In genomic region chr19:33233056-33233873, GRCh38 we compare ENCODE assay signal across 18 cellular contexts. TPM values are rescaled to one million over a fixed set of nuclear protein-coding genes. Genes with fewer than 3 reads are reported as not detected.
DNase-seq lines count a peak whose midpoint lies in the region; ATAC-seq, FAIRE-seq and TF ChIP-seq lines count a peak whose summit lies in the region.
"Had no signal": no experiment of that assay in that cellular context is flagged by ENCODE, and none has a peak within 500 bp of the region (broad histone marks: within the 10 kb centered on the region; RNA-seq: fewer than 3 reads in every experiment).

No MANE protein-coding gene starts in this region.

- in situ Hi-C loops in GM13977 (cut with MboI; ENCODE audit: low pct_unique_long_range_greater_than_20kb, low sequenced_read_pairs, unreplicated experiment): loop anchor here (10.0 kb wide), 1 partner anchor 172 kb away; no protein-coding TSS in a partner anchor

- intact Hi-C loops in Right ventricle myocardium inferior (cut with DNase I) (no loop called here), kidney (cut with DNase I) (no loop called here), spleen (cut with DNase I; ENCODE audit: low total_unique reads) (no loop called here)
- intact Hi-C loops in activated T-helper 1 cell treated with anti-CD3 and anti-CD28 coated beads, Interleukin-12 subunit alpha, Interleukin-12 subunit beta, Interleukin-2, Interleukin-4 antibody, amounts not matched to agents 30 ng/mL and 10 ng/mL and 1 ng/mL, durations not matched to agents 14 hours and 24 hours and 36 hours (cut with micrococcal nuclease): no loop called here

- H3K9me3 ChIP-seq in right atrium auricular region: peaks cover 0 to 15% of the 10 kb centered on the region in 2 donors
- peaks cover 0 to 8% of the 10 kb centered on the region in 2 donors for H3K9me3 ChIP-seq in kidney (ENCODE audit: control insufficient read depth in 1 of 2, low read length in 2 of 2)
- H3K9me3 ChIP-seq in spleen: peaks cover 1 to 16% (median 15%) of the 10 kb centered on the region in 8 donors

- H3K36me3 Mint-ChIP-seq in WTC11: peaks cover 6% of the 10 kb centered on the region
- H3K36me3 Mint-ChIP-seq in activated T-helper 1 cell treated with anti-CD3 and anti-CD28 coated beads, Interleukin-12 subunit alpha, Interleukin-12 subunit beta, Interleukin-2, Interleukin-4 antibody, amounts not matched to agents 30 ng/mL and 10 ng/mL and 1 ng/mL, durations not matched to agents 14 hours and 24 hours and 36 hours (ENCODE audit: low read depth): no peaks in the 10 kb centered on the region

- no peak for TF ChIP-seq CTCF in right atrium auricular region (IDR thresholded peaks at IDR 0.05)
- no peak for TF ChIP-seq CTCF in WTC11 (IDR thresholded peaks at IDR 0.05)
- TF ChIP-seq CTCF in kidney (IDR thresholded peaks at IDR 0.05; ENCODE audit: borderline replicate concordance, extremely low read depth, insufficient read depth): no peak
- TF ChIP-seq CTCF in spleen (IDR thresholded peaks at IDR 0.05 in 8 of 11, conservative IDR thresholded peaks at IDR 0.05 in 3 of 11): no peak
- TF ChIP-seq CTCF in GM13977 (IDR thresholded peaks at IDR 0.05; ENCODE audit: extremely low read depth, insufficient read depth, missing control alignments): no peak

- H3K27ac ChIP-seq in right atrium auricular region (no peak overlapping the region), kidney (ENCODE audit: low read depth in 2 of 2, low read length in 2 of 2) (no peak overlapping the region), spleen (no peak overlapping the region)
- H3K27ac ChIP-seq: 22Rv1, BLaER1, GM23248 had no signal

- H3K4me1 Mint-ChIP-seq in WTC11: peaks cover 2% of the 10 kb centered on the region; the same call in 1 of the 2 replicates
- no peaks in the 10 kb centered on the region for H3K4me1 Mint-ChIP-seq in activated T-helper 1 cell treated with anti-CD3 and anti-CD28 coated beads, Interleukin-12 subunit alpha, Interleukin-12 subunit beta, Interleukin-2, Interleukin-4 antibody, amounts not matched to agents 30 ng/mL and 10 ng/mL and 1 ng/mL, durations not matched to agents 14 hours and 24 hours and 36 hours (ENCODE audit: low read depth)

- no peak overlapping the region for H3K27ac Mint-ChIP-seq in WTC11
- H3K27ac Mint-ChIP-seq in activated T-helper 1 cell treated with anti-CD3 and anti-CD28 coated beads, Interleukin-12 subunit alpha, Interleukin-12 subunit beta, Interleukin-2, Interleukin-4 antibody, amounts not matched to agents 30 ng/mL and 10 ng/mL and 1 ng/mL, durations not matched to agents 14 hours and 24 hours and 36 hours: no peak overlapping the region
- H3K27ac Mint-ChIP-seq: CD8-positive, alpha-beta memory T cell had no signal

- DNase-seq in Right ventricle myocardium inferior (ENCODE audit: missing footprints) (peak; percentile 45), right atrium auricular region (ENCODE audit: low spot score) (no peak), WTC11 (ENCODE audit: low spot score) (no peak), kidney (peak; percentile 10), spleen (peak; percentile 3), GM13977 (ENCODE audit: low spot score) (no peak), islet precursor cell (no peak)
- no peak for DNase-seq in activated T-helper 1 cell treated with anti-CD3 and anti-CD28 coated beads, Interleukin-12 subunit alpha, Interleukin-12 subunit beta, Interleukin-2, Interleukin-4 antibody, amounts not matched to agents 30 ng/mL and 10 ng/mL and 1 ng/mL, durations not matched to agents 14 hours and 24 hours and 36 hours (ENCODE audit: low spot score)
- DNase-seq: AML-193; Caco-2; CD8-positive, alpha-beta memory T cell; DMS53; GF-D8; GM23248; H7 had no signal

- H3K36me3 ChIP-seq in right atrium auricular region: no peaks in the 10 kb centered on the region
- H3K36me3 ChIP-seq in kidney (ENCODE audit: control insufficient read depth in 1 of 2, insufficient read depth in 2 of 2, low read length in 2 of 2): no peaks in the 10 kb centered on the region
- no peaks in the 10 kb centered on the region for H3K36me3 ChIP-seq in spleen
- H3K36me3 ChIP-seq: BLaER1 had no signal

- 91 to 97% (median 94%) methylated on average over 9 of the region's 9 CpGs for WGBS in spleen, 5 donors

- peaks cover 7% of the 10 kb centered on the region for H3K9me3 Mint-ChIP-seq in WTC11
- peaks cover 6% of the 10 kb centered on the region for H3K9me3 Mint-ChIP-seq in activated T-helper 1 cell treated with anti-CD3 and anti-CD28 coated beads, Interleukin-12 subunit alpha, Interleukin-12 subunit beta, Interleukin-2, Interleukin-4 antibody, amounts not matched to agents 30 ng/mL and 10 ng/mL and 1 ng/mL, durations not matched to agents 14 hours and 24 hours and 36 hours

- no peak overlapping the region for H3K4me3 ChIP-seq in right atrium auricular region
- H3K4me3 ChIP-seq in kidney (ENCODE audit: low read length in 2 of 2): no peak overlapping the region
- no peak overlapping the region for H3K4me3 ChIP-seq in spleen
- H3K4me3 ChIP-seq: BLaER1, GM23248 had no signal

- no peak overlapping the region for H3K4me3 Mint-ChIP-seq in WTC11
- H3K4me3 Mint-ChIP-seq in activated T-helper 1 cell treated with anti-CD3 and anti-CD28 coated beads, Interleukin-12 subunit alpha, Interleukin-12 subunit beta, Interleukin-2, Interleukin-4 antibody, amounts not matched to agents 30 ng/mL and 10 ng/mL and 1 ng/mL, durations not matched to agents 14 hours and 24 hours and 36 hours: no peak overlapping the region
- H3K4me3 Mint-ChIP-seq: CD8-positive, alpha-beta memory T cell had no signal

- no peak for ATAC-seq in Right ventricle myocardium inferior
- no peak for ATAC-seq in WTC11

- TF ChIP-seq POLR2A in spleen (IDR thresholded peaks at IDR 0.05): no peak

- POLR2A ChIA-PET in WTC11 (lab: Charles Lee): no interaction called here

- CTCF ChIA-PET in WTC11 (lab: Charles Lee): no interaction called here

- H3K27me3 Mint-ChIP-seq in WTC11 (ENCODE audit: low read depth): peaks cover 17% of the 10 kb centered on the region
- H3K27me3 Mint-ChIP-seq in activated T-helper 1 cell treated with anti-CD3 and anti-CD28 coated beads, Interleukin-12 subunit alpha, Interleukin-12 subunit beta, Interleukin-2, Interleukin-4 antibody, amounts not matched to agents 30 ng/mL and 10 ng/mL and 1 ng/mL, durations not matched to agents 14 hours and 24 hours and 36 hours (ENCODE audit: insufficient read depth): peaks cover 5% of the 10 kb centered on the region

- H3K4me1 ChIP-seq in right atrium auricular region (no peaks in the 10 kb centered on the region), kidney (ENCODE audit: control insufficient read depth in 1 of 2, insufficient read depth in 1 of 2, low read depth in 1 of 2, low read length in 2 of 2) (peaks cover 0 to 2% of the 10 kb centered on the region in 2 donors), spleen (peaks cover 0 to 20% (median 10%) of the 10 kb centered on the region in 6 donors)
- H3K4me1 ChIP-seq: BLaER1 had no signal

- H3K27me3 ChIP-seq in right atrium auricular region (peaks cover 0 to 2% of the 10 kb centered on the region in 2 donors), spleen (replicated peaks in 1 of 7) (peaks cover 0 to 52% (median 13%) of the 10 kb centered on the region in 7 donors)
- H3K27me3 ChIP-seq: BLaER1 had no signal

- no peak overlapping the region for H3K9ac ChIP-seq in kidney (ENCODE audit: low read length in 2 of 2)
- H3K9ac ChIP-seq: BLaER1, GM23248 had no signal

- FAIRE-seq in kidney (lab: Jason Lieb, UNC): no peak

TF ChIP-seq in WTC11, 78 proteins besides CTCF, POLR2A, EP300 and RAD21:
- TF ChIP-seq, protein P1, sequence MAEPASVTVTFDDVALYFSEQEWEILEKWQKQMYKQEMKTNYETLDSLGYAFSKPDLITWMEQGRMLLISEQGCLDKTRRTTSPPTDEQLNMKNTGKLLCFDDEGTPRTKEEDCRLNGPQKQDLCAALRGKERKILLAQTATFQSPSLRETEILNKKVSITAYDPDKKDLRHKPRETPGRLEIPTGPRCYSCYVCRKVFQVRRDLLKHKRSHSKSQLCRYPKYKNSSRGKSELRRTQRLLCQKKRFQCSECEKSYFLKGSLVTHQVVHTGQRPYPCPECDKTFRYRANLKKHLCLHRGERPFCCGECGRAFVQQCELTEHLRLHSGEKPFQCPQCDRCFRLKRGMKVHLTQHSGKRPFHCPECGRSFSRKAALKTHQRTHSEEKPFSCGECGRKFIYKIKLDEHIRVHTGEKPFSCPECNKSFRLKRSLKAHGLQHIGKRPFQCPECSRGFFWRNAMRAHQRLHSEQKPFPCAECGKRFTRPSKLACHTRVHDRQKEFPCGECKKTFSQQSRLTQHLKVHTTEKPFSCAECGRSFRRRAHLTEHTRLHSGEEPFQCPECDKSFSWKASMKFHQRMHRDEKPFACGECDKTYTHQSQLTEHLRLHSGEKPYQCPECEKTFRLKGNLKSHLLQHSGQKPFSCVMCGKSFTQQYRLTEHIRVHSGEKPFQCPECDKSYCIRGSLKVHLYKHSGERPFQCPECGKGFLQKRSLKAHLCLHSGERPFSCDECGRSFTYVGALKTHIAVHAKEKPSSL (CRISPR knock-in tag; conservative IDR thresholded peaks at IDR 0.05): no peak
- TF ChIP-seq ATF3 (CRISPR knock-in tag; conservative IDR thresholded peaks at IDR 0.05): 0 out of 2 replicates have a peak, but pooled peaks have one; percentile 31

RNA-seq across cellular contexts. Expression of gene SLC7A10, which starts 7.6 kb away (rescaled TPM):
- total RNA-seq in Right ventricle myocardium inferior: 0.32 TPM
- under 1 TPM in 1 of 2 donors, not detected in 1; 0.79 TPM for total RNA-seq in right atrium auricular region
- 4.2 to 4.9 TPM (median 4.4 TPM) in 3 replicates for total RNA-seq in WTC11 (2021)
- total RNA-seq in kidney: not detected
- polyA plus RNA-seq in kidney (ENCODE audit: insufficient read depth, low read depth, low replicate concordance): 0.41 TPM
- total RNA-seq in spleen: under 1 TPM in 2 of 7 donors, not detected in 5; 0.32 to 0.37 TPM
- polyA plus RNA-seq in spleen: under 1 TPM in 2 of 3 donors, not detected in 1; 0.06 to 0.07 TPM
- not detected in 2 replicates for total RNA-seq in activated T-helper 1 cell treated with anti-CD3 and anti-CD28 coated beads, Interleukin-12 subunit alpha, Interleukin-12 subunit beta, Interleukin-2, Interleukin-4 antibody, amounts not matched to agents 30 ng/mL and 10 ng/mL and 1 ng/mL, durations not matched to agents 14 hours and 24 hours and 36 hours
- total RNA-seq: Caco-2; CD8-positive, alpha-beta memory T cell; GM23248; HT-29 had no signal
- polyA plus RNA-seq: CD8-positive, alpha-beta memory T cell; GM23248 had no signal

RNA-seq across cellular contexts. Expression of gene LRP3, which starts 39.1 kb away (rescaled TPM):
- total RNA-seq in Right ventricle myocardium inferior (17.8 TPM), right atrium auricular region (10 to 100 TPM; 16.3 to 22.2 TPM), WTC11 (2021) (37.7 to 47.0 TPM (median 39.5 TPM) in 3 replicates), kidney (23.8 TPM), spleen (10 to 100 TPM in 3 of 7 donors, 1 to 10 TPM in 4; 7.9 to 12.8 (median 9.8) TPM)
- polyA plus RNA-seq in kidney (ENCODE audit: insufficient read depth, low read depth, low replicate concordance) (13.9 TPM), spleen (1 to 10 TPM; 1.4 to 6.4 (median 2.5) TPM)
- 0.13 and 0.29 TPM in 2 replicates for total RNA-seq in activated T-helper 1 cell treated with anti-CD3 and anti-CD28 coated beads, Interleukin-12 subunit alpha, Interleukin-12 subunit beta, Interleukin-2, Interleukin-4 antibody, amounts not matched to agents 30 ng/mL and 10 ng/mL and 1 ng/mL, durations not matched to agents 14 hours and 24 hours and 36 hours
- total RNA-seq: HT-29 had no signal
- polyA plus RNA-seq: CD8-positive, alpha-beta memory T cell had no signal

Comparison
In these comparisons a context has a peak if more than half of its experiments do, and no peak if none do; other contexts are left out.
1. DNase-seq: peak in Right ventricle myocardium inferior (single experiment), kidney (single experiment) and spleen (single experiment); none in right atrium auricular region (single experiment), WTC11 (single experiment), GM13977 (single experiment), activated T-helper 1 cell treated with anti-CD3 and anti-CD28 coated beads, Interleukin-12 subunit alpha, Interleukin-12 subunit beta, Interleukin-2, Interleukin-4 antibody, amounts not matched to agents 30 ng/mL and 10 ng/mL and 1 ng/mL, durations not matched to agents 14 hours and 24 hours and 36 hours (single experiment) and islet precursor cell (single experiment).